1 cellular context compared by ENCODE assay signal in the genomic region with DNA sequence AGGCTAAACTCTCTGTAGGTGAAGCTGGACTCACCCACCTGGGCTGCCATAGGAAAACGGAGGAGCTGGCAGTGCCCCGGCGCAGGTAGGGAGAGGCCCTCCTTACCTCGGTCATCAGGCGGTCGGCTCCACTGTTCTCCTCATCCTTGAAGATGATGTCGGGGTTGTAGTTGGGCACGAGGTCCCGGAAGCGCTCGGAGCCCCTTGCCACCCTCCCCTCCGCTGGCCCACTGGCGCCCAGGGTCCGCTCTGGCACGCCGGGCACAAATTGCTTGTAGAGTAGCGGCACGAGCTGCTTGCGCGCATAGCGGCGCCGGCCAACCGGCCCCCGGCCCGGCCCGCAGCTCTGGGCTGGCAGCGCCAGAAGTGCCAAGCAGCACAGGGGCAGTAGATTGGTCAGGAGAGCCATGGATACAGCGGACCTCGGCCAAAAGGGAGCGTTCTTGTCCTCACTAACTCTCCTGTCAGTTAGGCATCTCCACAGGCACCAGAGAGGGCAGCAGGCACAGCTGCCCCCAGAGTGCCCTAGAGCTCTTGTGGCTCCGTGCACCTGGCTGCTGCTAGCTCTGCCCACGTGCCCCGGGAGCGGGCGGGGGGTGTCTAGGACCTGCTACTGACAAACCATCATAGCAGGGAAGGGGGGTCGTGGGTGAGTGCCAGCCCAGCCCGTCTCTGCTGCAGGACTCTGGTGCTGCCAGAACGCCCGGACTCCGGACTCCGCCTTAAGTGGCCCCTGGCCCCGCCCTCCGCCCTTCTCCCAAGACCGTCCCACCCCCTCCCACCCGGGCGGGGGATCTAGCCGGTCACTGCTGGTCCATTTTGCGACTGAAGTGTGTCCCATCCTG.
TF ChIP-seq lines count a peak whose summit lies in the region.

Gene DHH, minus strand, starts transcription at position 698 of the 845 bp plus-strand sequence. Its CDS starts 289 bp downstream, at position 409.

TF ChIP-seq in GM12878, 131 proteins besides CTCF, POLR2A, EP300 and RAD21:
- TF ChIP-seq SUZ12 (IDR thresholded peaks at IDR 0.05; ENCODE audit: unreplicated experiment) (peak; percentile 71), HSF1 (IDR thresholded peaks at IDR 0.05; ENCODE audit: low read depth, low read length) (no peak)
